Comparison of ENCODE assay signal across 9 cellular contexts in genomic region chr17:50426472-50426782, GRCh38. TPM values are rescaled to one million over a fixed set of nuclear protein-coding genes. Genes with fewer than 3 reads are reported as not detected.
DNase-seq lines count a peak whose midpoint lies in the region; ATAC-seq and TF ChIP-seq lines count a peak whose summit lies in the region.
"Had no signal": no experiment of that assay in that cellular context is flagged by ENCODE, and none has a peak within 500 bp of the region (broad histone marks: within the 10 kb centered on the region; RNA-seq: fewer than 3 reads in every experiment).

No MANE protein-coding gene starts in this region.

- DNase-seq in NCI-H2196 (lab: John Stamatoyannopoulos, UW; ENCODE audit: unreplicated experiment) (no peak), kidney tubule cell (ENCODE audit: low spot score) (no peak), DMS153 treated with DMSO at 0.1 percent for 48 hours (lab: John Stamatoyannopoulos, UW; ENCODE audit: unreplicated experiment) (no peak), ACHN (no peak)

- peaks cover 11% of the 10 kb centered on the region for H3K27me3 ChIP-seq in iPS-15b (ENCODE audit: control insufficient read depth, insufficient read depth, low read length)

- no peak for TF ChIP-seq CTCF in HEK293 (tag by site-specific recombination; IDR thresholded peaks at IDR 0.05)

- H3K27ac Mint-ChIP-seq in activated T-helper 17 cell treated with anti-CD3 and anti-CD28 coated beads, Interleukin-2, amount 50 U/mL, for 72 hours = peak overlapping the region; percentile 73
- H3K27ac Mint-ChIP-seq in stimulated activated naive CD8-positive, alpha-beta T cell treated with anti-CD3 and anti-CD28 coated beads, Interleukin-15, Interleukin-2, amounts not matched to agents 100 ng/mL and 50 ng/mL, for 24 hours = peak overlapping the region; percentile 69

- POLR2A ChIA-PET in HEK293 (lab: Yijun Ruan, JAX) = interaction anchor here (0.6 to 1.5 kb wide), 11 partner anchors 11 to 265 kb away, joined by 3 to 11 read pairs (median 3); partner anchors contain the start of genes LRRC59 and RSAD1

- H3K4me3 ChIP-seq in HEK293 (ENCODE audit: low read depth, low read length) (peak overlapping the region; percentile 72), iPS-15b (ENCODE audit: low read depth, low read length) (peak overlapping the region; percentile 72)

- peak overlapping the region; percentile 71 for H3K27ac ChIP-seq in HEK293 (ENCODE audit: extremely low read depth, low read depth, low read length)

- in situ Hi-C loops in ACHN (cut with HindIII; ENCODE audit: low pct_ligation_motif_present, low pct_unique_long_range_greater_than_20kb, low sequenced_read_pairs) = no loop called here

- CTCF ChIA-PET in HEK293 (lab: Yijun Ruan, JAX) = interaction anchor here (0.9 to 9.9 kb wide), 5 partner anchors 9 to 53 kb away, joined by 3 to 71 read pairs (median 3); partner anchors contain the start of gene LRRC59

- H3K9me3 Mint-ChIP-seq in activated T-helper 17 cell treated with anti-CD3 and anti-CD28 coated beads, Interleukin-2, amount 50 U/mL, for 72 hours = no peaks in the 10 kb centered on the region
- no peaks in the 10 kb centered on the region for H3K9me3 Mint-ChIP-seq in stimulated activated naive CD8-positive, alpha-beta T cell treated with anti-CD3 and anti-CD28 coated beads, Interleukin-15, Interleukin-2, amounts not matched to agents 100 ng/mL and 50 ng/mL, for 24 hours

- peak; percentile 8 for ATAC-seq in activated T-helper 17 cell treated with anti-CD3 and anti-CD28 coated beads, Interleukin-2, amount 50 U/mL, for 72 hours (replicated peaks)

- H3K36me3 ChIP-seq in HEK293 (ENCODE audit: control insufficient read depth in 2 of 2, insufficient read depth in 1 of 2, low read length in 2 of 2) (peaks cover 0 to 5% of the 10 kb centered on the region in 2 experiments; a peak in 1 of 3 replicates), iPS-15b (ENCODE audit: control insufficient read depth, insufficient read depth, low read length) (no peaks in the 10 kb centered on the region)

- H3K27me3 Mint-ChIP-seq in activated T-helper 17 cell treated with anti-CD3 and anti-CD28 coated beads, Interleukin-2, amount 50 U/mL, for 72 hours = no peaks in the 10 kb centered on the region
- no peaks in the 10 kb centered on the region for H3K27me3 Mint-ChIP-seq in stimulated activated naive CD8-positive, alpha-beta T cell treated with anti-CD3 and anti-CD28 coated beads, Interleukin-15, Interleukin-2, amounts not matched to agents 100 ng/mL and 50 ng/mL, for 24 hours

- no peaks in the 10 kb centered on the region for H3K36me3 Mint-ChIP-seq in activated T-helper 17 cell treated with anti-CD3 and anti-CD28 coated beads, Interleukin-2, amount 50 U/mL, for 72 hours (ENCODE audit: low read depth)
- no peaks in the 10 kb centered on the region for H3K36me3 Mint-ChIP-seq in stimulated activated naive CD8-positive, alpha-beta T cell treated with anti-CD3 and anti-CD28 coated beads, Interleukin-15, Interleukin-2, amounts not matched to agents 100 ng/mL and 50 ng/mL, for 24 hours (ENCODE audit: low read depth)

- H3K9ac ChIP-seq in iPS-15b (ENCODE audit: low read depth, low read length) = peak overlapping the region; percentile 57

- H3K4me3 Mint-ChIP-seq in activated T-helper 17 cell treated with anti-CD3 and anti-CD28 coated beads, Interleukin-2, amount 50 U/mL, for 72 hours = peak overlapping the region; percentile 84
- H3K4me3 Mint-ChIP-seq in stimulated activated naive CD8-positive, alpha-beta T cell treated with anti-CD3 and anti-CD28 coated beads, Interleukin-15, Interleukin-2, amounts not matched to agents 100 ng/mL and 50 ng/mL, for 24 hours = peak overlapping the region; percentile 87

- H3K4me1 ChIP-seq in HEK293 (ENCODE audit: control insufficient read depth, insufficient read depth, low read length) = peaks cover 10% of the 10 kb centered on the region; the same call in 1 of the 2 replicates
- H3K4me1 ChIP-seq in iPS-15b (ENCODE audit: control insufficient read depth, insufficient read depth, low read length) = peaks cover 8% of the 10 kb centered on the region

- H3K9me3 ChIP-seq in HEK293 (ENCODE audit: control insufficient read depth, insufficient read depth, low read depth, low read length) (no peaks in the 10 kb centered on the region), iPS-15b (ENCODE audit: control insufficient read depth, insufficient read depth, low read length) (no peaks in the 10 kb centered on the region)

- H3K4me1 Mint-ChIP-seq in activated T-helper 17 cell treated with anti-CD3 and anti-CD28 coated beads, Interleukin-2, amount 50 U/mL, for 72 hours = peaks cover 13% of the 10 kb centered on the region
- H3K4me1 Mint-ChIP-seq in stimulated activated naive CD8-positive, alpha-beta T cell treated with anti-CD3 and anti-CD28 coated beads, Interleukin-15, Interleukin-2, amounts not matched to agents 100 ng/mL and 50 ng/mL, for 24 hours (ENCODE audit: low read depth) = peaks cover 21% of the 10 kb centered on the region

TF ChIP-seq in HEK293, 187 proteins besides CTCF, POLR2A, EP300 and RAD21:
- TF ChIP-seq ZNF214 (tag by site-specific recombination; IDR thresholded peaks at IDR 0.05; ENCODE audit: borderline replicate concordance) (no peak), ZBTB1 (tag by site-specific recombination; IDR thresholded peaks at IDR 0.05) (no peak), GLIS2 (tag by site-specific recombination; IDR thresholded peaks at IDR 0.05) (peak; percentile 31; the same call in 1 of the 2 replicates), ZNF660 (tag by site-specific recombination; IDR thresholded peaks at IDR 0.05) (0 out of 2 replicates have a peak, but pooled peaks have one; percentile 0), PRDM10 (tag by site-specific recombination; IDR thresholded peaks at IDR 0.05) (peak; percentile 36; the same call in 1 of the 2 replicates)

RNA-seq across cellular contexts. Expression of gene ACSF2, which starts 0.4 kb away (rescaled TPM):
- total RNA-seq in activated T-helper 17 cell treated with anti-CD3 and anti-CD28 coated beads, Interleukin-2, amount 50 U/mL, for 72 hours = 10 to 100 TPM; 12.4 to 13.6 TPM

RNA-seq across cellular contexts. Expression of gene LRRC59, which starts 29.1 kb away (rescaled TPM):
- 100 to 1,000 TPM in 1 of 2 donors, 10 to 100 TPM in 1; 37.1 to 101 TPM for total RNA-seq in activated T-helper 17 cell treated with anti-CD3 and anti-CD28 coated beads, Interleukin-2, amount 50 U/mL, for 72 hours

RNA-seq across cellular contexts. Expression of gene CHAD, which starts 42.3 kb away (rescaled TPM):
- total RNA-seq in activated T-helper 17 cell treated with anti-CD3 and anti-CD28 coated beads, Interleukin-2, amount 50 U/mL, for 72 hours = not detected
- total RNA-seq: renal cortical epithelial cell had no signal

RNA-seq across cellular contexts. Expression of gene RSAD1, which starts 52.2 kb away (rescaled TPM):
- total RNA-seq in activated T-helper 17 cell treated with anti-CD3 and anti-CD28 coated beads, Interleukin-2, amount 50 U/mL, for 72 hours = 10 to 100 TPM; 21.3 to 29.5 TPM

RNA-seq across cellular contexts. Expression of gene EME1, which starts 53.4 kb away (rescaled TPM):
- total RNA-seq in activated T-helper 17 cell treated with anti-CD3 and anti-CD28 coated beads, Interleukin-2, amount 50 U/mL, for 72 hours = 10 to 100 TPM; 20.8 to 48.7 TPM
